ENCODE assay signal across 8 cellular contexts in the genomic region with DNA sequence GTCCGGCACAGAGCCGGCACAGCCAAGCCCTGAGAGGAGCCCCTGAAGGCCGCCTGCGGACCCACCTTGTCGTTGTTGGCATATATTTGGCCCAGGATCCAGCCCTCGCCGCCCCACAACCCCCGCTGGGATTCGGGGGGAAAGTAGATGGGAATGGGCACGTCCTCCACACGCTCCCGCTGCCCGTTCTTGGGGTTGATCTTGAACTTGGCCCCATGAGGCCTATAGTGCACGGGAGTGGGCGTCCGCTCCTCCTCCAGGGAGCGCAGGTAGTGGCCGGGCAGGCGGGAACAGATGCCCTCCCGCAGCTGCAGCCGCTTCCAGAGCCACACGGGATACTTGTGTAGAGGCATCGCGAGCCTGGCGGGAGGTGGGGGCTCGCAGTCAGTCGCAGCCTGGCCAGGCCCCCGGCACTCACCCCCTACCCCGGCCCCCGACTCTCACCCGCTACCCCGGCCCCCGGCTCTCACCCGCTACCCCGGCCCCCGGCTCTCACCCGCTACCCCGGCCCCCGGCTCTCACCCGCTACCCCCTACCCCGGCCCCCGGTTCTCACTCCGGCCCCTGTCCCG. TPM values are rescaled to one million over a fixed set of nuclear protein-coding genes. Genes with fewer than 3 reads are reported as not detected.
DNase-seq lines count a peak whose midpoint lies in the region; ATAC-seq and TF ChIP-seq lines count a peak whose summit lies in the region.

No MANE protein-coding gene starts in this region.

- H3K9ac ChIP-seq in DND-41 (ENCODE audit: low read depth, low read length) (peak overlapping the region; percentile 56), trophoblast cell (ENCODE audit: low read length) (no peak overlapping the region)

- no peak overlapping the region for H2AK5ac ChIP-seq in trophoblast cell (ENCODE audit: low read length)

- H3K4me1 ChIP-seq in DND-41 (ENCODE audit: insufficient read depth, low read length) = peaks cover 27% of the 10 kb centered on the region
- peaks cover 4 to 12% of the 10 kb centered on the region in 2 experiments for H3K4me1 ChIP-seq in trophoblast cell (ENCODE audit: control insufficient read depth in 1 of 2, insufficient read depth in 2 of 2, low read length in 2 of 2)

- H3K18ac ChIP-seq in trophoblast cell (ENCODE audit: low read length) = no peak overlapping the region

- peak overlapping the region; percentile 8 to 53; a peak in 3 of 4 replicates for H3K4me3 ChIP-seq in DND-41 (ENCODE audit: low read depth in 1 of 2, low read length in 2 of 2)
- H3K4me3 ChIP-seq in fibroblast of mammary gland (ENCODE audit: control insufficient read depth, low read depth, low read length) = peak overlapping the region; percentile 39
- peak overlapping the region; percentile 39 for H3K4me3 ChIP-seq in trophoblast cell (ENCODE audit: low read depth, low read length)

- TF ChIP-seq CTCF in DND-41 (IDR thresholded peaks at IDR 0.05; ENCODE audit: borderline replicate concordance, extremely low read depth, low read length, poor library complexity, severe bottlenecking) (no peak), RWPE1 (conservative IDR thresholded peaks at IDR 0.05; ENCODE audit: low read depth) (no peak), fibroblast of mammary gland (conservative IDR thresholded peaks at IDR 0.05; ENCODE audit: control insufficient read depth, insufficient read depth, low read depth, low read length) (no peak)

- H3K36me3 ChIP-seq in DND-41 (ENCODE audit: insufficient read depth, low read length) (peaks cover 73% of the 10 kb centered on the region), trophoblast cell (ENCODE audit: control insufficient read depth in 1 of 2, insufficient read depth in 2 of 2, low read length in 2 of 2) (peaks cover 69 to 74% of the 10 kb centered on the region in 2 experiments)

- H3K79me2 ChIP-seq in DND-41 (ENCODE audit: insufficient read depth, low read length) (peaks cover 7% of the 10 kb centered on the region), trophoblast cell (ENCODE audit: control insufficient read depth, insufficient read depth, low read length, poor library complexity) (no peaks in the 10 kb centered on the region)

- no peaks in the 10 kb centered on the region for H3K79me1 ChIP-seq in trophoblast cell (ENCODE audit: low read length)

- no peak overlapping the region for H3K23ac ChIP-seq in trophoblast cell (ENCODE audit: low read length)

- POLR2A ChIA-PET in RWPE1 (lab: Yijun Ruan, JAX; ENCODE audit: low non-redundant PET) = no interaction called here

- no peak overlapping the region for H2BK120ac ChIP-seq in trophoblast cell (ENCODE audit: insufficient read depth, low read length, poor library complexity)

- WGBS in trophoblast cell (ENCODE audit: extremely low coverage, insufficient coverage, insufficient read length) = no CpG with 5 or more reads among the region's 44 CpGs

- H2AFZ ChIP-seq in DND-41 (ENCODE audit: low read depth, low read length) (no peak overlapping the region), trophoblast cell (ENCODE audit: insufficient read depth, low read length, poor library complexity) (no peak overlapping the region)

- no peak overlapping the region for H3K4ac ChIP-seq in trophoblast cell (ENCODE audit: low read depth, low read length)

- no peak overlapping the region for H4K91ac ChIP-seq in trophoblast cell (ENCODE audit: low read depth, low read length)

- H3K14ac ChIP-seq in trophoblast cell (ENCODE audit: low read length) = no peak overlapping the region

- no peak overlapping the region for H4K8ac ChIP-seq in trophoblast cell (ENCODE audit: low read depth, low read length)

- CTCF ChIA-PET in RWPE1 (lab: Yijun Ruan, JAX) = no interaction called here

- H3K4me2 ChIP-seq in DND-41 (ENCODE audit: insufficient read depth, low read length) (peak overlapping the region; percentile 65), trophoblast cell (ENCODE audit: low read length) (peak overlapping the region; percentile 38)

- no peak overlapping the region for H2BK5ac ChIP-seq in trophoblast cell (ENCODE audit: low read depth, low read length, poor library complexity)

- H3K27me3 ChIP-seq in DND-41 (ENCODE audit: insufficient read depth, low read length, poor library complexity) = no peaks in the 10 kb centered on the region
- H3K27me3 ChIP-seq in trophoblast cell (ENCODE audit: insufficient read depth, low read length) = no peaks in the 10 kb centered on the region

- H4K12ac ChIP-seq in trophoblast cell (ENCODE audit: low read depth, low read length) = no peak overlapping the region

- DNase-seq in DND-41 (no peak), RWPE1 (ENCODE audit: low spot score) (no peak), fibroblast of mammary gland (ENCODE audit: low read depth) (no peak), trophoblast cell (peak in 1 of 2 donors; percentile 43), NCI-H524 treated with DMSO at 0.1 percent for 48 hours (lab: John Stamatoyannopoulos, UW) (no peak), NCI-H1417 (lab: John Stamatoyannopoulos, UW) (no peak)
- no peak for DNase-seq in activated CD8-positive, alpha-beta memory T cell treated with anti-CD3 and anti-CD28 coated beads, Interleukin-2, amount 50 U/mL, for 48 hours

- no peaks in the 10 kb centered on the region for H3K9me3 ChIP-seq in DND-41 (ENCODE audit: insufficient read depth, low read length, severe bottlenecking)
- no peaks in the 10 kb centered on the region for H3K9me3 ChIP-seq in trophoblast cell (ENCODE audit: insufficient read depth, low read depth, low read length)

- no peak for ATAC-seq in DND-41 (ENCODE audit: insufficient read depth, low read depth)
- ATAC-seq in GM18861 (IDR thresholded peaks at IDR 0.05; ENCODE audit: unreplicated experiment) = no peak

- H3K27ac ChIP-seq in DND-41 (ENCODE audit: low read length) (no peak overlapping the region), RWPE1 (peak overlapping the region; percentile 65), trophoblast cell (ENCODE audit: low read depth, low read length) (no peak overlapping the region)

- no peak overlapping the region for H2BK12ac ChIP-seq in trophoblast cell (ENCODE audit: low read length)

- peaks cover 20% of the 10 kb centered on the region; the same call in 1 of the 2 replicates for H4K20me1 ChIP-seq in DND-41 (ENCODE audit: insufficient read depth, low read length)

RNA-seq across cellular contexts. Expression of a gene that starts 0.4 kb away (rescaled TPM):
- 61.1 and 61.4 TPM in 2 replicates for polyA plus RNA-seq in trophoblast cell (2013)

RNA-seq across cellular contexts. Expression of a gene that starts 11.8 kb away (rescaled TPM):
- 80.1 and 80.9 TPM in 2 replicates for polyA plus RNA-seq in trophoblast cell (2013)

RNA-seq across cellular contexts. Expression of a gene that starts 17.4 kb away (rescaled TPM):
- polyA plus RNA-seq in trophoblast cell (2013) = 11.9 and 12.9 TPM in 2 replicates

RNA-seq across cellular contexts. Expression of a gene that starts 27.0 kb away (rescaled TPM):
- polyA plus RNA-seq in trophoblast cell (2013) = 175 and 192 TPM in 2 replicates

RNA-seq across cellular contexts. Expression of a gene that starts 31.7 kb away (rescaled TPM):
- 13.6 TPM in 2 replicates for polyA plus RNA-seq in trophoblast cell (2013)
